In the genomic region with DNA sequence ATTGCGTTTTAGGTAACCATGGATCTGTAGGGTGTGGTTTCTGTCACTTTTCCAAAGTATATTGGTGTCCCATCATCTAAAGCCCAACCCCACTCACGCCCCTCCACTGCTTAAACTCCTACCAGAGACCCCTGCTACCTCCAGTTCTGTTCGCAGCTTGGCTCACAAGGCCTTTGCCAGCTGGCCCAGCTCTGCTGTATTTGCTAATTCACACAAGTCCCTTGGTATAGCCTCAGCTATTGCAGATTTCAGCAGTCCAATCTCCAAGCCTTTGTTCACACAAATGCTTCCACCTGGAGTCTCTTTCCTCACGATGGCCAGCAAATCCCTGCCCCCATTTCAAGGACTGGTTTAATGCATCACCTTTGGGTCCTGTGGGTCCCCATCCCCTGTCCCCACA, we compare ENCODE assay signal across 19 cellular contexts. TPM values are rescaled to one million over a fixed set of nuclear protein-coding genes. Genes with fewer than 3 reads are reported as not detected.
DNase-seq lines count a peak whose midpoint lies in the region; ATAC-seq, FAIRE-seq and TF ChIP-seq lines count a peak whose summit lies in the region.
"Had no signal": no experiment of that assay in that cellular context is flagged by ENCODE, and none has a peak within 500 bp of the region (broad histone marks: within the 10 kb centered on the region; RNA-seq: fewer than 3 reads in every experiment).

No MANE protein-coding gene starts in this region.

- FAIRE-seq in HTR-8/SVneo (lab: Jason Lieb, UNC) (peak; percentile 31), H1 (lab: Jason Lieb, UNC) (no peak)
- FAIRE-seq: D721Med had no signal

- no peak for TF ChIP-seq RAD21 in H1 (IDR thresholded peaks at IDR 0.05 in 1 of 2, conservative IDR thresholded peaks at IDR 0.05 in 1 of 2; ENCODE audit: low read depth in 2 of 2, low read length in 2 of 2)

- 90% methylated on average over 4 of the region's 4 CpGs; no CpG with 5 or more reads in 1 of the 2 experiments for WGBS in H1 (ENCODE audit: extremely low coverage in 1 of 2, insufficient coverage in 1 of 2, insufficient read length in 1 of 2, insufficient replicate concordance in 2 of 2, low coverage in 1 of 2, low lambda C conversion rate in 2 of 2, missing lambda C conversion rate in 1 of 2), 2 experiments

- peaks cover 0 to 3% (median 0%) of the 10 kb centered on the region in 11 experiments; a peak in 1 of 22 replicates for H3K36me3 ChIP-seq in BLaER1 treated with 17β-estradiol and CSF1 and Interleukin-3, amounts not matched to agents 10 nM and 100 nM
- H3K36me3 ChIP-seq in H1 (ENCODE audit: control insufficient read depth in 2 of 4, insufficient read depth in 4 of 4, low read length in 3 of 4) = no peaks in the 10 kb centered on the region
- peaks cover 81% of the 10 kb centered on the region for H3K36me3 ChIP-seq in osteoblast (ENCODE audit: insufficient read depth, low read length)

- no peak overlapping the region for H4K5ac ChIP-seq in H1 (ENCODE audit: insufficient read length, low read depth, low read length)

- H3K23me2 ChIP-seq in H1 (ENCODE audit: low read depth, low read length) = no peaks in the 10 kb centered on the region

- no peaks in the 10 kb centered on the region for H3K27me3 ChIP-seq in BLaER1 treated with 17β-estradiol and CSF1 and Interleukin-3, amounts not matched to agents 10 nM and 100 nM
- H3K27me3 ChIP-seq in H1 (replicated peaks in 1 of 4; ENCODE audit: control insufficient read depth in 3 of 4, extremely low read depth in 1 of 4, insufficient read depth in 3 of 4, low read length in 3 of 4) (no peaks in the 10 kb centered on the region; a peak in 1 of 7 replicates), osteoblast (ENCODE audit: insufficient read depth, low read length) (no peaks in the 10 kb centered on the region)

- H3K4me2 ChIP-seq in BLaER1 treated with 17β-estradiol and CSF1 and Interleukin-3, amounts not matched to agents 10 nM and 100 nM = peak overlapping the region in 6 of 11 experiments; percentile 8 to 42 (median 40); a peak in 6 of 22 replicates
- H3K4me2 ChIP-seq in H1 (ENCODE audit: insufficient read depth in 1 of 2, low read depth in 2 of 2, low read length in 2 of 2) (no peak overlapping the region), osteoblast (ENCODE audit: insufficient read depth, low read length) (no peak overlapping the region)
- H3K4me2 ChIP-seq: KMS-11 had no signal

- no peak overlapping the region for H3K56ac ChIP-seq in H1 (replicated peaks; ENCODE audit: insufficient read length, low read depth, low read length)

- no peak overlapping the region for H3K14ac ChIP-seq in H1 (ENCODE audit: insufficient read length)

- H2BK5ac ChIP-seq in H1 (ENCODE audit: low read depth, low read length) = no peak overlapping the region

- no peak for TF ChIP-seq EP300 in H1 (IDR thresholded peaks at IDR 0.05; ENCODE audit: borderline replicate concordance in 1 of 2, low read depth in 2 of 2, low read length in 2 of 2)

- no peak for TF ChIP-seq POLR2A in H1 (IDR thresholded peaks at IDR 0.05; ENCODE audit: control extremely low read depth in 1 of 2, low read depth in 2 of 2, low read length in 2 of 2)

- no peak overlapping the region for H3K27ac ChIP-seq in BLaER1 treated with 17β-estradiol and CSF1 and Interleukin-3, amounts not matched to agents 10 nM and 100 nM
- H3K27ac ChIP-seq in H1 (ENCODE audit: low read depth, low read length) (no peak overlapping the region), osteoblast (ENCODE audit: low read depth, low read length) (peak overlapping the region; percentile 6)
- H3K27ac ChIP-seq: C4-2B, KMS-11 had no signal

- H3K23ac ChIP-seq in H1 (ENCODE audit: insufficient read length) = no peak overlapping the region

- H3K79me2 ChIP-seq in H1 (ENCODE audit: control insufficient read depth in 1 of 2, insufficient read depth in 2 of 2, low read length in 2 of 2) (no peaks in the 10 kb centered on the region), osteoblast (ENCODE audit: insufficient read depth, low read length) (no peaks in the 10 kb centered on the region)

- no peak overlapping the region for H4K91ac ChIP-seq in H1 (replicated peaks; ENCODE audit: insufficient read length, low read length)

- no peaks in the 10 kb centered on the region for H4K20me1 ChIP-seq in BLaER1 treated with 17β-estradiol and CSF1 and Interleukin-3, amounts not matched to agents 10 nM and 100 nM
- no peaks in the 10 kb centered on the region for H4K20me1 ChIP-seq in H1 (replicated peaks in 1 of 2; ENCODE audit: control insufficient read depth in 1 of 2, insufficient read depth in 2 of 2, low read length in 2 of 2)
- no peaks in the 10 kb centered on the region for H4K20me1 ChIP-seq in osteoblast (ENCODE audit: insufficient read depth, low read length)

- H2BK20ac ChIP-seq in H1 (ENCODE audit: low read length) = 0 out of 2 replicates have a peak overlapping the region, but pooled peaks have one; percentile 72

- no peak overlapping the region for H2AK5ac ChIP-seq in H1 (ENCODE audit: low read depth, low read length)

- no peak for TF ChIP-seq CTCF in H1 (IDR thresholded peaks at IDR 0.05; ENCODE audit: control extremely low read depth in 1 of 3, insufficient read depth in 1 of 3, low read depth in 1 of 3, low read length in 3 of 3)
- no peak for TF ChIP-seq CTCF in osteoblast (IDR thresholded peaks at IDR 0.05; ENCODE audit: extremely low read depth, low read depth, low read length)

- H3K4ac ChIP-seq in H1 (replicated peaks; ENCODE audit: insufficient read length, low read depth, low read length) = no peak overlapping the region

- no peak overlapping the region for H4K8ac ChIP-seq in H1 (ENCODE audit: extremely low read depth, insufficient read depth, low read length)

- no peak overlapping the region for H3K18ac ChIP-seq in H1 (ENCODE audit: extremely low read depth, low read length)

- H2AFZ ChIP-seq in H1 (ENCODE audit: low read length) (no peak overlapping the region), osteoblast (ENCODE audit: low read length) (no peak overlapping the region)

- no peak overlapping the region for H2BK120ac ChIP-seq in H1 (replicated peaks; ENCODE audit: low read depth, low read length)

- H3K9ac ChIP-seq in BLaER1 treated with 17β-estradiol and CSF1 and Interleukin-3, amounts not matched to agents 10 nM and 100 nM = no peak overlapping the region
- H3K9ac ChIP-seq in H1 (replicated peaks in 1 of 4; ENCODE audit: extremely low read depth in 1 of 4, low read depth in 3 of 4, low read length in 3 of 4) = no peak overlapping the region
- H3K9ac ChIP-seq: KMS-11 had no signal

- no peak for DNase-seq in HTR-8/SVneo (ENCODE audit: insufficient read length, low spot score)
- DNase-seq in H1 (ENCODE audit: low read depth in 1 of 2, low spot score in 2 of 2) = no peak
- peak; percentile 70 for DNase-seq in osteoblast (ENCODE audit: insufficient read length, low spot score, missing footprints)
- no peak for DNase-seq in hepatic stellate cell (ENCODE audit: low spot score)
- DNase-seq in 8988T = no peak
- DNase-seq: ACHN; CD8-positive, alpha-beta memory T cell; DMS79; H7; MV-4-11; NCI-H1105 treated with DMSO at 0.1 percent for 48 hours; NCI-H2029 treated with DMSO at 0.1 percent for 48 hours; NCI-H446 treated with DMSO at 0.1 percent for 48 hours; NK-92 treated with Interleukin-12 subunit alpha and Interleukin-12 subunit beta, amount 100 ng/mL, for 24 hours had no signal

- ATAC-seq in GM18519 (IDR thresholded peaks at IDR 0.05; ENCODE audit: low FRiP score, unreplicated experiment) = no peak

- no peaks in the 10 kb centered on the region for H3K79me1 ChIP-seq in H1 (ENCODE audit: low read depth, low read length)

- H2BK12ac ChIP-seq in H1 (ENCODE audit: low read depth, low read length) = no peak overlapping the region

- CTCF ChIA-PET in H1 (lab: Charles Lee; ENCODE audit: partially characterized antibody) = interaction anchor here (1.6 to 5.7 kb wide), 5 partner anchors 9 to 57 kb away, joined by 3 to 51 read pairs (median 20); no protein-coding TSS in a partner anchor

- H3K9me3 ChIP-seq in BLaER1 treated with 17β-estradiol and CSF1 and Interleukin-3, amounts not matched to agents 10 nM and 100 nM (replicated peaks in 1 of 11) = no peaks in the 10 kb centered on the region
- H3K9me3 ChIP-seq in H1 (ENCODE audit: insufficient read depth in 2 of 2, low read depth in 1 of 2, low read length in 1 of 2) (no peaks in the 10 kb centered on the region), osteoblast (ENCODE audit: low read depth, low read length) (no peaks in the 10 kb centered on the region)

- H3K4me1 ChIP-seq in BLaER1 treated with 17β-estradiol and CSF1 and Interleukin-3, amounts not matched to agents 10 nM and 100 nM = peaks cover 32 to 40% (median 36%) of the 10 kb centered on the region in 10 experiments
- H3K4me1 ChIP-seq in H1 (replicated peaks in 1 of 4; ENCODE audit: control insufficient read depth in 3 of 4, insufficient read depth in 4 of 4, low read length in 3 of 4) (peaks cover 3 to 10% (median 4%) of the 10 kb centered on the region in 4 experiments; a peak in 5 of 7 replicates), osteoblast (ENCODE audit: insufficient read depth, low read length) (peaks cover 36% of the 10 kb centered on the region)

- H2BK15ac ChIP-seq in H1 (ENCODE audit: low read length) = no peak overlapping the region

- POLR2A ChIA-PET in H1 (lab: Charles Lee; ENCODE audit: partially characterized antibody) = interaction anchor here (0.6 to 2.7 kb wide), 3 partner anchors 8 to 321 kb away, joined by 3 to 7 read pairs (median 3); no protein-coding TSS in a partner anchor

- no peak overlapping the region for H3K4me3 ChIP-seq in BLaER1 treated with 17β-estradiol and CSF1 and Interleukin-3, amounts not matched to agents 10 nM and 100 nM
- H3K4me3 ChIP-seq in H1 (ENCODE audit: extremely low read depth in 1 of 4, insufficient read depth in 2 of 4, low read depth in 3 of 4, low read length in 4 of 4) (no peak overlapping the region), osteoblast (ENCODE audit: insufficient read depth, low read length) (no peak overlapping the region)

RNA-seq across cellular contexts. Expression of a gene that starts 24.2 kb away (rescaled TPM):
- 43.5 and 51.5 TPM in 2 replicates for total RNA-seq in H1 (2021; fragmentation: NEBNext Ultra II Directional; extraction: Animal tissue kit (Norgen Biotek cat#: 25700))
- polyA plus RNA-seq in H1 (2011; rRNA removed) = 58.2 and 78.6 TPM in 2 replicates
- polyA plus RNA-seq in H1 (2011; cell fraction: cytosol; rRNA removed) = 56.9 TPM
- polyA plus RNA-seq in H1 (2011; cell fraction: nucleus; rRNA removed) = 14.9 TPM
- polyA plus RNA-seq in H1 (2012, experiment 1 of 2) = 29.6 to 43.0 TPM (median 33.9 TPM) in 4 replicates
- polyA plus RNA-seq in H1 (2012, experiment 2 of 2) = 100 TPM
- polyA plus RNA-seq in H1 (2013, experiment 1 of 2) = 37.6 TPM
- polyA plus RNA-seq in H1 (2013, experiment 2 of 2) = 40.2 TPM
- polyA minus RNA-seq in H1 (2011; rRNA and poly(A)+ RNA removed) = 13.1 and 13.7 TPM in 2 replicates
- polyA minus RNA-seq in H1 (2011; cell fraction: cytosol; rRNA and poly(A)+ RNA removed) = 20.4 TPM
- polyA minus RNA-seq in H1 (2011; cell fraction: nucleus; rRNA and poly(A)+ RNA removed) = 8.2 TPM
- 8.7 and 18.6 TPM in 2 replicates for total RNA-seq in osteoblast

RNA-seq across cellular contexts. Expression of a gene that starts 24.6 kb away (rescaled TPM):
- total RNA-seq in H1 (2021; fragmentation: NEBNext Ultra II Directional; extraction: Animal tissue kit (Norgen Biotek cat#: 25700)) = 168 and 178 TPM in 2 replicates
- polyA plus RNA-seq in H1 (2011; rRNA removed) = 258 and 287 TPM in 2 replicates
- 273 TPM for polyA plus RNA-seq in H1 (2011; cell fraction: cytosol; rRNA removed)
- polyA plus RNA-seq in H1 (2011; cell fraction: nucleus; rRNA removed) = 288 TPM
- polyA plus RNA-seq in H1 (2012, experiment 1 of 2) = 283 to 375 TPM (median 345 TPM) in 4 replicates
- polyA plus RNA-seq in H1 (2012, experiment 2 of 2) = 241 TPM
- polyA plus RNA-seq in H1 (2013, experiment 1 of 2) = 424 TPM
- 546 TPM for polyA plus RNA-seq in H1 (2013, experiment 2 of 2)
- polyA minus RNA-seq in H1 (2011; rRNA and poly(A)+ RNA removed) = 253 and 295 TPM in 2 replicates
- 120 TPM for polyA minus RNA-seq in H1 (2011; cell fraction: cytosol; rRNA and poly(A)+ RNA removed)
- polyA minus RNA-seq in H1 (2011; cell fraction: nucleus; rRNA and poly(A)+ RNA removed) = 120 TPM
- total RNA-seq in osteoblast = 266 and 291 TPM in 2 replicates

Comparison
In these comparisons a context has a peak if more than half of its experiments do, and no peak if none do; other contexts are left out.
1. H3K4me2 ChIP-seq: peak in BLaER1 treated with 17β-estradiol and CSF1 and Interleukin-3, amounts not matched to agents 10 nM and 100 nM (6 of 11); none in H1 (0 of 2) and osteoblast (single experiment).